ENCODE assay signal across 11 cellular contexts in genomic region chr3:37418357-37418756, GRCh38. TPM values are rescaled to one million over a fixed set of nuclear protein-coding genes. Genes with fewer than 3 reads are reported as not detected.
"Had no signal": no experiment of that assay in that cellular context is flagged by ENCODE, and none has a peak within 500 bp of the region (broad histone marks: within the 10 kb centered on the region; RNA-seq: fewer than 3 reads in every experiment).

No MANE protein-coding gene starts in this region.

- H3K27ac Mint-ChIP-seq: GM23338, H9, HFFc6 had no signal

- H3K4me2 ChIP-seq: GM23338 had no signal

- H3K4me3 ChIP-seq: GM23248, GM23338, HAP-1 had no signal

- H3K4me3 Mint-ChIP-seq: GM23338, H9, HFFc6 had no signal

- H3K36me3 ChIP-seq: HAP-1 had no signal

- DNase-seq: GM23248, GOT3, H7, H9, HCEC 1CT, HFFc6 had no signal

- H3K9me3 ChIP-seq: HAP-1 had no signal

- FAIRE-seq: H1, H54 had no signal

- H3K4me1 Mint-ChIP-seq: GM23338, H9 had no signal

- H3K4me1 ChIP-seq: HAP-1 had no signal

- H3K27ac ChIP-seq: GM23248 had no signal

- H3K9ac ChIP-seq: GM23248 had no signal

- ATAC-seq: GM23338, HCT116 had no signal

- H2AFZ ChIP-seq: GM23248, GM23338 had no signal

RNA-seq across cellular contexts. Expression of gene ITGA9, which starts 33.6 kb away (rescaled TPM):
- total RNA-seq: HFFc6 had no signal
- polyA plus RNA-seq: GM23248 had no signal
